In the genomic region with DNA sequence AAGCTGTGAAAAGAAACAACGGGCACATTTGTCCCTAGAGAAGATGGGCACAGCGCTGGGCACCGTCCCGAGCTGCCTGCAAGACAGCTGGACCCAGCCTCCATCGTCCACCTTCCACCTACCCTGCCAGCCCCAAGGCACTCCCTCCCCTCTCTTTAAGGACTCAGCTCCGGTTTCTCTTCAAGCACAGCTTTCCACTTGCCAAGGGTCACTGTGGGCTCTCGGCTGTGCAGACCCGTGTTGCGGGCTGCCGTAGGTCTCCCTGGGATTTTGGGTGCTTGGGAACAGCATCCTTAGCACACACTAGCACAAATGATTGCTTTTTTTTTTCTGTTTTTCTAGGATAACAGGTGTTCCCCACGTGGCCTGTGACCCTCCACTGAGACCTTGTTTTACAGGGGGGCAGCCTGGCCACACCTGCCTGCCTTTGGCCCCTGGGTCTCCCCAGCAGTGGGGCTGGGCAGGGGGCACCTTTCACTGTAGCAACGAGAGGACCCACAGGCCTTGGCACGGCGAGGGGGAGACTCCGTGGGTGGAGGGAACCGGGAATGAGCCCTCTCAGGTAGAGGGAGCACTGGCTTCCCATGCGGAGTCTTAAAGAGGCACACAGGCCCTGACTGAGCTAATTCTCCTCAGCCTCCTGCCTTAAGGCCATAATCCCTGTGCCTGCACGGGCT, we compare ENCODE assay signal across 8 cellular contexts. TPM values are rescaled to one million over a fixed set of nuclear protein-coding genes. Genes with fewer than 3 reads are reported as not detected.
DNase-seq lines count a peak whose midpoint lies in the region; ATAC-seq and TF ChIP-seq lines count a peak whose summit lies in the region.

No MANE protein-coding gene starts in this region.

- CTCF ChIA-PET in CD8-positive, alpha-beta memory T cell (lab: Charles Lee), result interaction anchor here (1.0 to 1.4 kb wide), 2 partner anchors 25 to 108 kb away, joined by 3 to 5 read pairs; no protein-coding TSS in a partner anchor

- H3K27me3 ChIP-seq in CD8-positive, alpha-beta memory T cell (ENCODE audit: insufficient read depth, low read length, poor library complexity, severe bottlenecking), result no peaks in the 10 kb centered on the region
- no peaks in the 10 kb centered on the region for H3K27me3 ChIP-seq in neuron (ENCODE audit: insufficient read depth, low read length)

- peaks cover 17 to 36% (median 23%) of the 10 kb centered on the region in 3 donors for H3K4me1 Mint-ChIP-seq in CD8-positive, alpha-beta memory T cell

- H3K9me3 ChIP-seq in CD8-positive, alpha-beta memory T cell (ENCODE audit: low read length), result no peaks in the 10 kb centered on the region
- H3K9me3 ChIP-seq in neuron (ENCODE audit: low read length), result no peaks in the 10 kb centered on the region

- no peaks in the 10 kb centered on the region for H3K9me3 Mint-ChIP-seq in CD8-positive, alpha-beta memory T cell

- H3K36me3 Mint-ChIP-seq in CD8-positive, alpha-beta memory T cell, result peaks cover 0 to 39% (median 0%) of the 10 kb centered on the region in 3 donors

- H3K4me3 Mint-ChIP-seq in CD8-positive, alpha-beta memory T cell, result peak overlapping the region; percentile 78 to 92 (median 82)

- H3K36me3 ChIP-seq in CD8-positive, alpha-beta memory T cell (ENCODE audit: insufficient read depth, low read length), result peaks cover under 1% of the 10 kb centered on the region
- peaks cover 32% of the 10 kb centered on the region for H3K36me3 ChIP-seq in neuron (ENCODE audit: insufficient read depth, low read length)

- H3K4me1 ChIP-seq in CD8-positive, alpha-beta memory T cell (ENCODE audit: insufficient read depth, low read length), result peaks cover 35% of the 10 kb centered on the region
- H3K4me1 ChIP-seq in neuron (ENCODE audit: insufficient read depth, low read length), result peaks cover 25% of the 10 kb centered on the region

- TF ChIP-seq CTCF in LNCaP clone FGC (IDR thresholded peaks at IDR 0.05; ENCODE audit: control insufficient read depth, extremely low read depth, insufficient read depth), result no peak

- POLR2A ChIA-PET in CD8-positive, alpha-beta memory T cell (lab: Charles Lee), result no interaction called here

- H3K27ac ChIP-seq in CD8-positive, alpha-beta memory T cell (ENCODE audit: low read depth, low read length), result no peak overlapping the region

- no peak overlapping the region for H2AFZ ChIP-seq in neuron (ENCODE audit: low read depth, low read length)

- ATAC-seq in GM21515 (IDR thresholded peaks at IDR 0.05; ENCODE audit: unreplicated experiment), result no peak

- DNase-seq in CD8-positive, alpha-beta memory T cell, result no peak
- DNase-seq in LNCaP clone FGC (ENCODE audit: low read depth) (no peak), ecto neural progenitor cell (ENCODE audit: low spot score) (peak; percentile 49), globus pallidus (ENCODE audit: low spot score) (no peak), DMS53 treated with DMSO at 0.1 percent for 48 hours (lab: John Stamatoyannopoulos, UW; ENCODE audit: unreplicated experiment) (no peak), NCI-H526 (lab: John Stamatoyannopoulos, UW) (no peak)

- H3K4me3 ChIP-seq in CD8-positive, alpha-beta memory T cell (ENCODE audit: low read length), result peak overlapping the region; percentile 41
- peak overlapping the region; percentile 63 for H3K4me3 ChIP-seq in LNCaP clone FGC (ENCODE audit: low read depth, low read length)
- H3K4me3 ChIP-seq in neuron (ENCODE audit: low read length), result peak overlapping the region; percentile 55

- H3K27ac Mint-ChIP-seq in CD8-positive, alpha-beta memory T cell, result peak overlapping the region in 6 of 8 donors; percentile 59 to 89 (median 76)

- peaks cover 0 to 4% of the 10 kb centered on the region in 2 donors for H3K27me3 Mint-ChIP-seq in CD8-positive, alpha-beta memory T cell

RNA-seq across cellular contexts. Expression of a gene that starts 1.4 kb away (rescaled TPM):
- 10 to 100 TPM; 31.2 to 32.7 TPM for total RNA-seq in CD8-positive, alpha-beta memory T cell
- 45.1 TPM for polyA plus RNA-seq in CD8-positive, alpha-beta memory T cell

RNA-seq across cellular contexts. Expression of a gene that starts 41.9 kb away (rescaled TPM):
- 1 to 10 TPM; 5.3 to 8.8 TPM for total RNA-seq in CD8-positive, alpha-beta memory T cell
- polyA plus RNA-seq in CD8-positive, alpha-beta memory T cell, result 6.6 TPM
